Comparison of ENCODE assay signal across 8 cellular contexts in genomic region chr1:229579101-229579651, GRCh38. TPM values are rescaled to one million over a fixed set of nuclear protein-coding genes. Genes with fewer than 3 reads are reported as not detected.
A peak's percentile ranks its signal among the peaks of the same experiment; 100 is the strongest.
DNase-seq lines count a peak whose midpoint lies in the region; ATAC-seq, FAIRE-seq and TF ChIP-seq lines count a peak whose summit lies in the region.
"Had no signal": no experiment of that assay in that cellular context is flagged by ENCODE, and none has a peak within 500 bp of the region (broad histone marks: within the 10 kb centered on the region; RNA-seq: fewer than 3 reads in every experiment).

No MANE protein-coding gene starts in this region.

- H3K4me1 Mint-ChIP-seq in naive thymus-derived CD4-positive, alpha-beta T cell, result peaks cover 0 to 4% (median 4%) of the 10 kb centered on the region in 7 donors

- peak overlapping the region; percentile 23 for H3K9ac ChIP-seq in NT2/D1 (ENCODE audit: insufficient read length, low read depth)
- no peak overlapping the region for H3K9ac ChIP-seq in H1 (replicated peaks in 1 of 4; ENCODE audit: extremely low read depth in 1 of 4, low read depth in 3 of 4, low read length in 3 of 4)

- peak; percentile 84 for ATAC-seq in GM19324 (IDR thresholded peaks at IDR 0.05; ENCODE audit: low FRiP score, unreplicated experiment)
- peak; percentile 70 for ATAC-seq in HG03442 (IDR thresholded peaks at IDR 0.05; ENCODE audit: unreplicated experiment)
- peak; percentile 58 for ATAC-seq in naive thymus-derived CD4-positive, alpha-beta T cell

- no peak overlapping the region for H4K91ac ChIP-seq in H1 (replicated peaks; ENCODE audit: insufficient read length, low read length)

- no peaks in the 10 kb centered on the region for H3K23me2 ChIP-seq in H1 (ENCODE audit: low read depth, low read length)

- no peak overlapping the region for H3K4me3 ChIP-seq in NT2/D1 (ENCODE audit: insufficient read length, low read depth)
- no peak overlapping the region for H3K4me3 ChIP-seq in H1 (ENCODE audit: extremely low read depth in 1 of 4, insufficient read depth in 2 of 4, low read depth in 3 of 4, low read length in 4 of 4)
- H3K4me3 ChIP-seq in naive thymus-derived CD4-positive, alpha-beta T cell (ENCODE audit: low read length), result no peak overlapping the region

- no peak overlapping the region for H3K14ac ChIP-seq in H1 (ENCODE audit: insufficient read length)

- no peaks in the 10 kb centered on the region for H3K9me3 Mint-ChIP-seq in naive thymus-derived CD4-positive, alpha-beta T cell

- no peaks in the 10 kb centered on the region for H3K79me2 ChIP-seq in H1 (ENCODE audit: control insufficient read depth in 1 of 2, insufficient read depth in 2 of 2, low read length in 2 of 2)

- no peak overlapping the region for H2AK5ac ChIP-seq in H1 (ENCODE audit: low read depth, low read length)

- FAIRE-seq in H1 (lab: Jason Lieb, UNC), result no peak
- FAIRE-seq: TTC549 had no signal

- H3K18ac ChIP-seq in H1 (ENCODE audit: extremely low read depth, low read length), result peak overlapping the region; percentile 62; the same call in 1 of the 2 replicates

- H3K36me3 Mint-ChIP-seq in naive thymus-derived CD4-positive, alpha-beta T cell, result no peaks in the 10 kb centered on the region

- H2BK15ac ChIP-seq in H1 (ENCODE audit: low read length), result no peak overlapping the region

- H2BK120ac ChIP-seq in H1 (replicated peaks; ENCODE audit: low read depth, low read length), result no peak overlapping the region

- CTCF ChIA-PET in H1 (lab: Charles Lee; ENCODE audit: partially characterized antibody), result interaction anchor here (1.1 to 1.7 kb wide), 4 partner anchors 11 to 321 kb away, joined by 3 to 4 read pairs (median 3); partner anchors contain the start of gene ABCB10
- CTCF ChIA-PET in naive thymus-derived CD4-positive, alpha-beta T cell (lab: Charles Lee), result no interaction called here

- H4K5ac ChIP-seq in H1 (ENCODE audit: insufficient read length, low read depth, low read length), result no peak overlapping the region

- no peak overlapping the region for H3K23ac ChIP-seq in H1 (ENCODE audit: insufficient read length)

- H3K27ac ChIP-seq in H1 (ENCODE audit: low read depth, low read length), result no peak overlapping the region
- H3K27ac ChIP-seq in naive thymus-derived CD4-positive, alpha-beta T cell (ENCODE audit: low read depth, low read length), result no peak overlapping the region

- H3K56ac ChIP-seq in H1 (replicated peaks; ENCODE audit: insufficient read length, low read depth, low read length), result no peak overlapping the region

- no peaks in the 10 kb centered on the region for H3K36me3 ChIP-seq in NT2/D1 (ENCODE audit: insufficient read depth, insufficient read length, low read length)
- H3K36me3 ChIP-seq in H1 (ENCODE audit: control insufficient read depth in 2 of 4, insufficient read depth in 4 of 4, low read length in 3 of 4), result no peaks in the 10 kb centered on the region
- no peaks in the 10 kb centered on the region for H3K36me3 ChIP-seq in naive thymus-derived CD4-positive, alpha-beta T cell (ENCODE audit: control insufficient read depth in 2 of 3, insufficient read depth in 3 of 3, low read length in 3 of 3)

- H3K27ac Mint-ChIP-seq in naive thymus-derived CD4-positive, alpha-beta T cell, result no peak overlapping the region

- TF ChIP-seq POLR2A in H1 (IDR thresholded peaks at IDR 0.05; ENCODE audit: control extremely low read depth in 1 of 2, low read depth in 2 of 2, low read length in 2 of 2), result no peak

- 68% methylated on average over 9 of the region's 9 CpGs; no CpG with 5 or more reads in 1 of the 2 experiments for WGBS in H1 (ENCODE audit: extremely low coverage in 1 of 2, insufficient coverage in 1 of 2, insufficient read length in 1 of 2, insufficient replicate concordance in 2 of 2, low coverage in 1 of 2, low lambda C conversion rate in 2 of 2, missing lambda C conversion rate in 1 of 2), 2 experiments

- 0 out of 4 replicates have a peak overlapping the region, but pooled peaks of 1 of the 2 experiments have one; percentile 16 for H3K4me2 ChIP-seq in H1 (ENCODE audit: insufficient read depth in 1 of 2, low read depth in 2 of 2, low read length in 2 of 2)

- no peak for TF ChIP-seq EP300 in H1 (IDR thresholded peaks at IDR 0.05; ENCODE audit: borderline replicate concordance in 1 of 2, low read depth in 2 of 2, low read length in 2 of 2)

- no peaks in the 10 kb centered on the region for H3K27me3 ChIP-seq in NT2/D1 (ENCODE audit: insufficient read depth, insufficient read length)
- no peaks in the 10 kb centered on the region for H3K27me3 ChIP-seq in H1 (replicated peaks in 1 of 4; ENCODE audit: control insufficient read depth in 3 of 4, extremely low read depth in 1 of 4, insufficient read depth in 3 of 4, low read length in 3 of 4)
- H3K27me3 ChIP-seq in naive thymus-derived CD4-positive, alpha-beta T cell (ENCODE audit: control insufficient read depth in 2 of 2, insufficient read depth in 2 of 2, low read length in 2 of 2), result no peaks in the 10 kb centered on the region

- H3K4me1 ChIP-seq in NT2/D1 (ENCODE audit: insufficient read depth, insufficient read length), result peaks cover 4% of the 10 kb centered on the region
- H3K4me1 ChIP-seq in H1 (replicated peaks in 1 of 4; ENCODE audit: control insufficient read depth in 3 of 4, insufficient read depth in 4 of 4, low read length in 3 of 4), result peaks cover 0 to 7% (median 0%) of the 10 kb centered on the region in 4 experiments; a peak in 2 of 7 replicates
- H3K4me1 ChIP-seq in naive thymus-derived CD4-positive, alpha-beta T cell (ENCODE audit: control insufficient read depth in 2 of 2, insufficient read depth in 2 of 2, low read length in 2 of 2), result no peaks in the 10 kb centered on the region

- peak overlapping the region; percentile 96 for H2AFZ ChIP-seq in H1 (ENCODE audit: low read length)

- H4K8ac ChIP-seq in H1 (ENCODE audit: extremely low read depth, insufficient read depth, low read length), result no peak overlapping the region

- H2BK12ac ChIP-seq in H1 (ENCODE audit: low read depth, low read length), result no peak overlapping the region

- DNase-seq in NT2/D1 (ENCODE audit: low read depth, low spot score) (no peak), H1 (ENCODE audit: low read depth in 1 of 2, low spot score in 2 of 2) (no peak)
- no peak for DNase-seq in naive thymus-derived CD4-positive, alpha-beta T cell
- no peak for DNase-seq in activated T-cell treated with anti-CD3 and anti-CD28 coated beads, Interleukin-2, amount 50 U/mL, for 48 hours
- DNase-seq in effector CD8-positive, alpha-beta T cell (lab: John Stamatoyannopoulos, UW), result no peak

- no peak overlapping the region for H3K4ac ChIP-seq in H1 (replicated peaks; ENCODE audit: insufficient read length, low read depth, low read length)

- H3K9me3 ChIP-seq in NT2/D1 (ENCODE audit: insufficient read depth, low read length) (no peaks in the 10 kb centered on the region), H1 (ENCODE audit: insufficient read depth in 2 of 2, low read depth in 1 of 2, low read length in 1 of 2) (no peaks in the 10 kb centered on the region)
- H3K9me3 ChIP-seq in naive thymus-derived CD4-positive, alpha-beta T cell (ENCODE audit: control insufficient read depth in 2 of 3, low read length in 3 of 3), result no peaks in the 10 kb centered on the region

- H2BK5ac ChIP-seq in H1 (ENCODE audit: low read depth, low read length), result no peak overlapping the region

- H3K79me1 ChIP-seq in H1 (ENCODE audit: low read depth, low read length), result no peaks in the 10 kb centered on the region

- peaks cover 0 to 29% (median 0%) of the 10 kb centered on the region in 5 donors for H3K27me3 Mint-ChIP-seq in naive thymus-derived CD4-positive, alpha-beta T cell

- no peak for TF ChIP-seq CTCF in H1 (IDR thresholded peaks at IDR 0.05; ENCODE audit: control extremely low read depth in 1 of 3, insufficient read depth in 1 of 3, low read depth in 1 of 3, low read length in 3 of 3)

- H2BK20ac ChIP-seq in H1 (ENCODE audit: low read length), result no peak overlapping the region

- intact Hi-C loops in naive thymus-derived CD4-positive, alpha-beta T cell (cut with micrococcal nuclease), result no loop called here

- POLR2A ChIA-PET in H1 (lab: Charles Lee; ENCODE audit: partially characterized antibody), result interaction anchor here (0.7 to 1.1 kb wide), 4 partner anchors 9 to 47 kb away, joined by 3 to 5 read pairs (median 3); no protein-coding TSS in a partner anchor
- POLR2A ChIA-PET in naive thymus-derived CD4-positive, alpha-beta T cell (lab: Charles Lee), result interaction anchor here (1.3 kb wide), 1 partner anchor 11 kb away, joined by 4 read pairs; no protein-coding TSS in a partner anchor

- TF ChIP-seq RAD21 in H1 (IDR thresholded peaks at IDR 0.05 in 1 of 2, conservative IDR thresholded peaks at IDR 0.05 in 1 of 2; ENCODE audit: low read depth in 2 of 2, low read length in 2 of 2), result no peak

- H4K20me1 ChIP-seq in H1 (replicated peaks in 1 of 2; ENCODE audit: control insufficient read depth in 1 of 2, insufficient read depth in 2 of 2, low read length in 2 of 2), result no peaks in the 10 kb centered on the region

- H3K4me3 Mint-ChIP-seq in naive thymus-derived CD4-positive, alpha-beta T cell, result no peak overlapping the region

RNA-seq across cellular contexts. Expression of gene ABCB10, which starts 20.7 kb away (rescaled TPM):
- total RNA-seq in H1 (2021; fragmentation: NEBNext Ultra II Directional; extraction: Animal tissue kit (Norgen Biotek cat#: 25700)), result 8.1 and 11.9 TPM in 2 replicates
- 2.6 and 3.6 TPM in 2 replicates for polyA plus RNA-seq in H1 (2011; rRNA removed)
- polyA plus RNA-seq in H1 (2011; cell fraction: cytosol; rRNA removed), result 3.5 TPM
- polyA plus RNA-seq in H1 (2011; cell fraction: nucleus; rRNA removed), result 9.9 TPM
- 4.1 to 6.5 TPM (median 5.6 TPM) in 4 replicates for polyA plus RNA-seq in H1 (2012, experiment 1 of 2)
- polyA plus RNA-seq in H1 (2012, experiment 2 of 2), result 0.83 TPM
- polyA plus RNA-seq in H1 (2013, experiment 1 of 2), result 6.0 TPM
- 5.6 TPM for polyA plus RNA-seq in H1 (2013, experiment 2 of 2)
- polyA minus RNA-seq in H1 (2011; rRNA and poly(A)+ RNA removed), result 6.9 and 10.7 TPM in 2 replicates
- 4.6 TPM for polyA minus RNA-seq in H1 (2011; cell fraction: cytosol; rRNA and poly(A)+ RNA removed)
- polyA minus RNA-seq in H1 (2011; cell fraction: nucleus; rRNA and poly(A)+ RNA removed), result 10.9 TPM
- 10 to 100 TPM; 14.1 to 31.9 (median 18.4) TPM for total RNA-seq in naive thymus-derived CD4-positive, alpha-beta T cell
- polyA plus RNA-seq in naive thymus-derived CD4-positive, alpha-beta T cell, result 1 to 10 TPM; 6.4 to 6.8 TPM

RNA-seq across cellular contexts. Expression of gene TAF5L, which starts 46.7 kb away (rescaled TPM):
- 23.3 and 24.8 TPM in 2 replicates for total RNA-seq in H1 (2021; fragmentation: NEBNext Ultra II Directional; extraction: Animal tissue kit (Norgen Biotek cat#: 25700))
- polyA plus RNA-seq in H1 (2011; rRNA removed), result 17.3 and 17.7 TPM in 2 replicates
- 16.1 TPM for polyA plus RNA-seq in H1 (2011; cell fraction: cytosol; rRNA removed)
- polyA plus RNA-seq in H1 (2011; cell fraction: nucleus; rRNA removed), result 29.6 TPM
- 14.3 to 17.1 TPM (median 15.6 TPM) in 4 replicates for polyA plus RNA-seq in H1 (2012, experiment 1 of 2)
- 6.3 TPM for polyA plus RNA-seq in H1 (2012, experiment 2 of 2)
- 20.3 TPM for polyA plus RNA-seq in H1 (2013, experiment 1 of 2)
- 20.5 TPM for polyA plus RNA-seq in H1 (2013, experiment 2 of 2)
- polyA minus RNA-seq in H1 (2011; rRNA and poly(A)+ RNA removed), result 29.6 and 30.0 TPM in 2 replicates
- polyA minus RNA-seq in H1 (2011; cell fraction: cytosol; rRNA and poly(A)+ RNA removed), result 10.2 TPM
- 37.9 TPM for polyA minus RNA-seq in H1 (2011; cell fraction: nucleus; rRNA and poly(A)+ RNA removed)
- 10 to 100 TPM; 17.3 to 27.2 (median 19.8) TPM for total RNA-seq in naive thymus-derived CD4-positive, alpha-beta T cell
- polyA plus RNA-seq in naive thymus-derived CD4-positive, alpha-beta T cell, result 1 to 10 TPM; 4.7 to 6.8 TPM

RNA-seq across cellular contexts. Expression of gene URB2, which starts 46.9 kb away (rescaled TPM):
- 33.0 and 33.5 TPM in 2 replicates for total RNA-seq in H1 (2021; fragmentation: NEBNext Ultra II Directional; extraction: Animal tissue kit (Norgen Biotek cat#: 25700))
- polyA plus RNA-seq in H1 (2011; rRNA removed), result 13.7 and 14.5 TPM in 2 replicates
- polyA plus RNA-seq in H1 (2011; cell fraction: cytosol; rRNA removed), result 15.9 TPM
- polyA plus RNA-seq in H1 (2011; cell fraction: nucleus; rRNA removed), result 19.3 TPM
- 14.3 to 18.8 TPM (median 17.7 TPM) in 4 replicates for polyA plus RNA-seq in H1 (2012, experiment 1 of 2)
- polyA plus RNA-seq in H1 (2012, experiment 2 of 2), result 8.8 TPM
- 13.3 TPM for polyA plus RNA-seq in H1 (2013, experiment 1 of 2)
- 12.3 TPM for polyA plus RNA-seq in H1 (2013, experiment 2 of 2)
- polyA minus RNA-seq in H1 (2011; rRNA and poly(A)+ RNA removed), result 65.0 and 74.8 TPM in 2 replicates
- polyA minus RNA-seq in H1 (2011; cell fraction: cytosol; rRNA and poly(A)+ RNA removed), result 23.3 TPM
- 41.7 TPM for polyA minus RNA-seq in H1 (2011; cell fraction: nucleus; rRNA and poly(A)+ RNA removed)
- total RNA-seq in naive thymus-derived CD4-positive, alpha-beta T cell, result 10 to 100 TPM in 4 of 5 experiments, 1 to 10 TPM in 1; 6.2 to 18.2 (median 11.0) TPM
- 1 to 10 TPM; 5.6 to 8.2 TPM for polyA plus RNA-seq in naive thymus-derived CD4-positive, alpha-beta T cell
